10 cellular contexts compared by ENCODE assay signal in the genomic region with DNA sequence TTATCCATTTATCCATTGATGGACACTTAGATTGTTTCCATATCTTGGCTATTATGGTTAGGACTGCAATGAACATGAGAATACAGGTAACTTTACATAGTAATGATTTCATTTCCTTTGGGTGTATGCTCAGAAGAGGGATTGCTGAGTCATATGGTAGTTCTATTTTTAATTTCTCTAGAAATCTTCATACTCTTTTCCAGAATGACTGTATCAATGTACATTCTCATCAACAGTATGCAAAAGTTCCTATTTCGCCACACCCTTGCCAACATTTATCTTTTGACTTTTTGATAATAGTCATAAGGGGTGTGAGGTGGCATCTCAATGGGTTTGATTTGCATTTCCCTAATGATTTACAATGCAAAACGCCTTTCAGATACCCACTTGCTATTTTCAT. TPM values are rescaled to one million over a fixed set of nuclear protein-coding genes. Genes with fewer than 3 reads are reported as not detected.
DNase-seq lines count a peak whose midpoint lies in the region; ATAC-seq and TF ChIP-seq lines count a peak whose summit lies in the region.
"Had no signal": no experiment of that assay in that cellular context is flagged by ENCODE, and none has a peak within 500 bp of the region (broad histone marks: within the 10 kb centered on the region; RNA-seq: fewer than 3 reads in every experiment).

No MANE protein-coding gene starts in this region.

- peak overlapping the region; percentile 56 for H3K4me3 Mint-ChIP-seq in activated CD4-positive, alpha-beta T cell treated with anti-CD3 and anti-CD28 coated beads, Interleukin-2, amount 10 ng/mL, durations not matched to agents 24 days and 14 days

- DNase-seq in activated CD4-positive, alpha-beta T cell treated with anti-CD3 and anti-CD28 coated beads, Interleukin-2, amount 10 ng/mL, durations not matched to agents 24 days and 14 days, result no peak
- no peak for DNase-seq in activated CD4-positive, alpha-beta T cell treated with anti-CD3 and anti-CD28 coated beads for 1 hour
- DNase-seq in fibroblast of pulmonary artery (ENCODE audit: low read depth) (peak; percentile 16), HUDEP-2 (lab: John Stamatoyannopoulos, UW; ENCODE audit: unreplicated experiment in 76 of 76) (no peak), foreskin melanocyte (no peak)
- DNase-seq: naive thymus-derived CD4-positive, alpha-beta T cell; NCI-H1436 treated with DMSO at 0.1 percent for 48 hours had no signal

- peaks cover 29% of the 10 kb centered on the region for H3K4me1 Mint-ChIP-seq in activated CD4-positive, alpha-beta T cell treated with anti-CD3 and anti-CD28 coated beads, Interleukin-2, amount 10 ng/mL, durations not matched to agents 24 days and 14 days

- TF ChIP-seq CTCF in fibroblast of pulmonary artery (IDR thresholded peaks at IDR 0.05; ENCODE audit: low read length, missing control alignments), result no peak

- H3K27ac Mint-ChIP-seq in activated CD4-positive, alpha-beta T cell treated with anti-CD3 and anti-CD28 coated beads, Interleukin-2, amount 10 ng/mL, durations not matched to agents 24 days and 14 days, result peak overlapping the region; percentile 77

- no peaks in the 10 kb centered on the region for H3K36me3 Mint-ChIP-seq in activated CD4-positive, alpha-beta T cell treated with anti-CD3 and anti-CD28 coated beads, Interleukin-2, amount 10 ng/mL, durations not matched to agents 24 days and 14 days (ENCODE audit: low read depth)

- intact Hi-C loops in activated CD4-positive, alpha-beta T cell treated with anti-CD3 and anti-CD28 coated beads, Interleukin-2, amount 10 ng/mL, durations not matched to agents 24 days and 14 days (cut with micrococcal nuclease), result loop anchor here (1.0 kb wide), 2 partner anchors 16 to 58 kb away; a partner anchor contains a TSS

- no peak overlapping the region for H3K4me3 ChIP-seq in fibroblast of pulmonary artery (replicated peaks; ENCODE audit: low read depth, low read length)

- no peaks in the 10 kb centered on the region for H3K27me3 Mint-ChIP-seq in activated CD4-positive, alpha-beta T cell treated with anti-CD3 and anti-CD28 coated beads, Interleukin-2, amount 10 ng/mL, durations not matched to agents 24 days and 14 days

- ATAC-seq in GM21717 (IDR thresholded peaks at IDR 0.05; ENCODE audit: unreplicated experiment) (peak; percentile 60), HG03558 (IDR thresholded peaks at IDR 0.05; ENCODE audit: extremely low read depth, unreplicated experiment) (peak; percentile 65), HG02763 (IDR thresholded peaks at IDR 0.05; ENCODE audit: unreplicated experiment) (no peak)
- ATAC-seq: naive thymus-derived CD4-positive, alpha-beta T cell had no signal

- peaks cover 4% of the 10 kb centered on the region for H3K9me3 Mint-ChIP-seq in activated CD4-positive, alpha-beta T cell treated with anti-CD3 and anti-CD28 coated beads, Interleukin-2, amount 10 ng/mL, durations not matched to agents 24 days and 14 days
- H3K9me3 Mint-ChIP-seq: naive thymus-derived CD4-positive, alpha-beta T cell had no signal

RNA-seq across cellular contexts. Expression of a gene that starts 6.2 kb away (rescaled TPM):
- 21.2 and 21.3 TPM in 2 replicates for total RNA-seq in activated CD4-positive, alpha-beta T cell treated with anti-CD3 and anti-CD28 coated beads, Interleukin-2, amount 10 ng/mL, durations not matched to agents 24 days and 14 days

RNA-seq across cellular contexts. Expression of a gene that starts 58.2 kb away (rescaled TPM):
- total RNA-seq in activated CD4-positive, alpha-beta T cell treated with anti-CD3 and anti-CD28 coated beads, Interleukin-2, amount 10 ng/mL, durations not matched to agents 24 days and 14 days, result 74.3 and 79.3 TPM in 2 replicates
